Comparison of ENCODE assay signal across 6 cellular contexts in genomic region chr16:680967-681745, GRCh38. TPM values are rescaled to one million over a fixed set of nuclear protein-coding genes. Genes with fewer than 3 reads are reported as not detected.
A peak's percentile ranks its signal among the peaks of the same experiment; 100 is the strongest.
DNase-seq lines count a peak whose midpoint lies in the region; ATAC-seq and TF ChIP-seq lines count a peak whose summit lies in the region.

No MANE protein-coding gene starts in this region.

- TF ChIP-seq EP300 in esophagus muscularis mucosa (IDR thresholded peaks at IDR 0.05): no peak

- peaks cover 55 to 68% (median 66%) of the 10 kb centered on the region in 4 donors for H3K4me1 ChIP-seq in esophagus muscularis mucosa

- peak; percentile 22 for DNase-seq in GF-D8 (lab: John Stamatoyannopoulos, UW)
- DNase-seq in NOMO-1 treated with DMSO at 0.1 percent for 48 hours (lab: John Stamatoyannopoulos, UW; ENCODE audit: unreplicated experiment): peak; percentile 34
- DNase-seq in esophagus muscularis mucosa (ENCODE audit: extremely low spot score): no peak
- no peak for DNase-seq in stimulated activated naive B cell treated with anti-CD40 and anti-IgM and Interleukin-4, amounts not matched to agents 10 μg/mL and 1 μg/mL and 100 μg/mL, for 72 hours
- DNase-seq in NCI-H1048 (lab: John Stamatoyannopoulos, UW): no peak
- DNase-seq in stimulated activated CD4-positive, alpha-beta T cell treated with anti-CD3 and anti-CD28 coated beads, Interleukin-4, amount 100 ng/mL, for 1 hour: no peak

- H3K27me3 Mint-ChIP-seq in stimulated activated naive B cell treated with anti-CD40 and anti-IgM and Interleukin-4, amounts not matched to agents 10 μg/mL and 1 μg/mL and 100 μg/mL, for 72 hours: peaks cover 6 to 16% of the 10 kb centered on the region in 2 donors

- no peak for ATAC-seq in stimulated activated naive B cell treated with anti-CD40 and anti-IgM and Interleukin-4, amounts not matched to agents 10 μg/mL and 1 μg/mL and 100 μg/mL, for 72 hours (replicated peaks)

- H3K27ac ChIP-seq in esophagus muscularis mucosa (replicated peaks in 1 of 4): peak overlapping the region; percentile 93 to 98 (median 96)

- H3K4me3 ChIP-seq in esophagus muscularis mucosa: peak overlapping the region; percentile 81 to 98 (median 96)

- no peaks in the 10 kb centered on the region for H3K9me3 Mint-ChIP-seq in stimulated activated naive B cell treated with anti-CD40 and anti-IgM and Interleukin-4, amounts not matched to agents 10 μg/mL and 1 μg/mL and 100 μg/mL, for 72 hours

- H3K4me3 Mint-ChIP-seq in stimulated activated naive B cell treated with anti-CD40 and anti-IgM and Interleukin-4, amounts not matched to agents 10 μg/mL and 1 μg/mL and 100 μg/mL, for 72 hours: peak overlapping the region; percentile 78 to 91

- TF ChIP-seq POLR2A in esophagus muscularis mucosa (IDR thresholded peaks at IDR 0.05; ENCODE audit: low read depth): no peak

- peaks cover 0 to 1% (median 0%) of the 10 kb centered on the region in 4 donors for H3K27me3 ChIP-seq in esophagus muscularis mucosa

- peaks cover 30 to 58% of the 10 kb centered on the region in 2 donors for H3K4me1 Mint-ChIP-seq in stimulated activated naive B cell treated with anti-CD40 and anti-IgM and Interleukin-4, amounts not matched to agents 10 μg/mL and 1 μg/mL and 100 μg/mL, for 72 hours

- intact Hi-C loops in esophagus muscularis mucosa (cut with DNase I): no loop called here

- no peak for TF ChIP-seq CTCF in esophagus muscularis mucosa (IDR thresholded peaks at IDR 0.05)

- no peaks in the 10 kb centered on the region for H3K9me3 ChIP-seq in esophagus muscularis mucosa

- H3K36me3 ChIP-seq in esophagus muscularis mucosa: peaks cover 16 to 33% (median 24%) of the 10 kb centered on the region in 4 donors

- 64% methylated on average over 16 of the region's 44 CpGs for WGBS in esophagus muscularis mucosa

- H3K27ac Mint-ChIP-seq in stimulated activated naive B cell treated with anti-CD40 and anti-IgM and Interleukin-4, amounts not matched to agents 10 μg/mL and 1 μg/mL and 100 μg/mL, for 72 hours: peak overlapping the region; percentile 79

- peaks cover 21 to 43% of the 10 kb centered on the region in 2 donors for H3K36me3 Mint-ChIP-seq in stimulated activated naive B cell treated with anti-CD40 and anti-IgM and Interleukin-4, amounts not matched to agents 10 μg/mL and 1 μg/mL and 100 μg/mL, for 72 hours

RNA-seq across cellular contexts. Expression of gene STUB1, which starts 0.9 kb away (rescaled TPM):
- total RNA-seq in esophagus muscularis mucosa: 100 to 1,000 TPM; 155 to 215 (median 178) TPM

RNA-seq across cellular contexts. Expression of gene JMJD8, which starts 3.0 kb away (rescaled TPM):
- total RNA-seq in esophagus muscularis mucosa: 100 to 1,000 TPM in 1 of 4 donors, 10 to 100 TPM in 3; 73.2 to 114 (median 88.1) TPM

RNA-seq across cellular contexts. Expression of gene RHBDL1, which starts 5.7 kb away (rescaled TPM):
- total RNA-seq in esophagus muscularis mucosa: 1 to 10 TPM in 1 of 4 donors, under 1 TPM in 3; 0.17 to 2.0 (median 0.66) TPM

RNA-seq across cellular contexts. Expression of gene WDR24, which starts 9.0 kb away (rescaled TPM):
- total RNA-seq in esophagus muscularis mucosa: 10 to 100 TPM in 2 of 4 donors, 1 to 10 TPM in 2; 7.0 to 14.9 (median 11.1) TPM

RNA-seq across cellular contexts. Expression of gene RHOT2, which starts 13.2 kb away (rescaled TPM):
- total RNA-seq in esophagus muscularis mucosa: 10 to 100 TPM; 34.5 to 67.5 (median 58.6) TPM

Comparison
In these comparisons a context has a peak if more than half of its experiments do, and no peak if none do; other contexts are left out.
1. DNase-seq: peak in GF-D8 (single experiment) and NOMO-1 treated with DMSO at 0.1 percent for 48 hours (single experiment); none in esophagus muscularis mucosa (single experiment), stimulated activated naive B cell treated with anti-CD40 and anti-IgM and Interleukin-4, amounts not matched to agents 10 μg/mL and 1 μg/mL and 100 μg/mL, for 72 hours (single experiment), NCI-H1048 (single experiment) and stimulated activated CD4-positive, alpha-beta T cell treated with anti-CD3 and anti-CD28 coated beads, Interleukin-4, amount 100 ng/mL, for 1 hour (single experiment).